26 cellular contexts compared by ENCODE assay signal in genomic region chr5:158552241-158552640, GRCh38.
A peak's percentile ranks its signal among the peaks of the same experiment; 100 is the strongest.
DNase-seq lines count a peak whose midpoint lies in the region; ATAC-seq and TF ChIP-seq lines count a peak whose summit lies in the region.
"Had no signal": no experiment of that assay in that cellular context is flagged by ENCODE, and none has a peak within 500 bp of the region (broad histone marks: within the 10 kb centered on the region; RNA-seq: fewer than 3 reads in every experiment).

No MANE protein-coding gene starts in this region.

- DNase-seq in breast epithelium (ENCODE audit: low spot score in 2 of 2) (no peak), MCF 10A (ENCODE audit: unreplicated experiment) (no peak), heart left ventricle (no peak), psoas muscle (no peak), uterus (peak in 1 of 2 donors; percentile 19), LoVo (ENCODE audit: low spot score) (no peak)
- DNase-seq: ACHN; Caco-2; CD4-positive, alpha-beta memory T cell; DMS 273 treated with DMSO at 0.1 percent for 48 hours; GOT3; HCEC 1CT; KG1; MV-4-11; NCI-H1105 treated with DMSO at 0.1 percent for 48 hours; NCI-H2029 treated with DMSO at 0.1 percent for 48 hours; NCI-H226; NCI-H510A treated with DMSO at 0.1 percent for 48 hours; NCI-H774; NK-92 treated with Interleukin-12 subunit alpha and Interleukin-12 subunit beta, amount 100 ng/mL, for 24 hours; SJCRH30 had no signal

- BruUV-seq in MCF 10A (replicated peaks; lab: Mats Ljungman, UMichigan): no TSS peak

- H3K36me3 Mint-ChIP-seq in MCF 10A (ENCODE audit: insufficient read depth, unreplicated experiment): no peaks in the 10 kb centered on the region
- H3K36me3 Mint-ChIP-seq: CD4-positive, alpha-beta memory T cell had no signal

- H3K4me3 Mint-ChIP-seq in MCF 10A (ENCODE audit: unreplicated experiment): no peak overlapping the region
- H3K4me3 Mint-ChIP-seq: CD4-positive, alpha-beta memory T cell had no signal

- CTCF ChIA-PET in MCF 10A (lab: Yijun Ruan, JAX): interaction anchor here (0.6 kb wide), 3 partner anchors 18 to 349 kb away, joined by 3 to 4 read pairs (median 3); no protein-coding TSS in a partner anchor

- H3K9me3 Mint-ChIP-seq in MCF 10A (ENCODE audit: unreplicated experiment): peaks cover 7% of the 10 kb centered on the region

- no peaks in the 10 kb centered on the region for H3K4me1 ChIP-seq in breast epithelium
- peaks cover 0 to 23% (median 0%) of the 10 kb centered on the region in 12 donors for H3K4me1 ChIP-seq in heart left ventricle
- H3K4me1 ChIP-seq in psoas muscle: no peaks in the 10 kb centered on the region
- H3K4me1 ChIP-seq in uterus: peaks cover 0 to 8% of the 10 kb centered on the region in 2 donors
- H3K4me1 ChIP-seq: Caco-2 had no signal

- no peak overlapping the region for H3K27ac Mint-ChIP-seq in MCF 10A (ENCODE audit: low read depth, unreplicated experiment)
- H3K27ac Mint-ChIP-seq: CD4-positive, alpha-beta memory T cell had no signal

- no peak overlapping the region for H3K4me3 ChIP-seq in breast epithelium
- H3K4me3 ChIP-seq in heart left ventricle: no peak overlapping the region
- no peak overlapping the region for H3K4me3 ChIP-seq in psoas muscle
- H3K4me3 ChIP-seq in uterus: no peak overlapping the region
- H3K4me3 ChIP-seq: BLaER1, SJCRH30 had no signal

- H3K36me3 ChIP-seq in breast epithelium (no peaks in the 10 kb centered on the region), heart left ventricle (no peaks in the 10 kb centered on the region), psoas muscle (ENCODE audit: insufficient read depth in 1 of 2, low read depth in 1 of 2) (no peaks in the 10 kb centered on the region), uterus (no peaks in the 10 kb centered on the region)
- H3K36me3 ChIP-seq: SJCRH30 had no signal

- TF ChIP-seq POLR2A in breast epithelium (IDR thresholded peaks at IDR 0.05) (no peak), heart left ventricle (IDR thresholded peaks at IDR 0.05) (no peak), uterus (IDR thresholded peaks at IDR 0.05) (no peak)

- H3K27me3 ChIP-seq in breast epithelium (no peaks in the 10 kb centered on the region), heart left ventricle (no peaks in the 10 kb centered on the region), psoas muscle (ENCODE audit: insufficient read depth in 3 of 3, low read length in 2 of 3) (peaks cover 0 to 1% (median 0%) of the 10 kb centered on the region in 3 donors), uterus (no peaks in the 10 kb centered on the region)
- H3K27me3 ChIP-seq: BLaER1, SJCRH30 had no signal

- ATAC-seq in heart left ventricle (peak; percentile 31 to 88 (median 65)), psoas muscle (peak in 3 of 4 donors; percentile 55 to 82 (median 74)), HG02885 (IDR thresholded peaks at IDR 0.05; ENCODE audit: poor library complexity, unreplicated experiment) (no peak), HG03521 (IDR thresholded peaks at IDR 0.05; ENCODE audit: unreplicated experiment) (no peak)
- ATAC-seq: Panc1 had no signal

- POLR2A ChIA-PET in MCF 10A (lab: Yijun Ruan, JAX): no interaction called here

- intact Hi-C loops in breast epithelium (cut with DNase I; ENCODE audit: low total_unique reads) (no loop called here), MCF 10A (cut with micrococcal nuclease) (no loop called here), heart left ventricle (cut with DNase I) (no loop called here), psoas muscle (cut with DNase I) (no loop called here), uterus (cut with DNase I; ENCODE audit: low total_unique reads) (no loop called here)

- TF ChIP-seq CTCF in breast epithelium (IDR thresholded peaks at IDR 0.05) (no peak), MCF 10A (IDR thresholded peaks at IDR 0.05; ENCODE audit: unreplicated experiment) (no peak), heart left ventricle (IDR thresholded peaks at IDR 0.05) (no peak), psoas muscle (IDR thresholded peaks at IDR 0.05) (no peak), uterus (IDR thresholded peaks at IDR 0.05) (no peak)

- WGBS in heart left ventricle, 4 donors: 62 to 65% (median 65%) methylated on average over 4 of the region's 4 CpGs
- WGBS in psoas muscle, 3 donors: 35 to 51% (median 36%) methylated on average over 4 of the region's 4 CpGs

- H3K27me3 Mint-ChIP-seq in MCF 10A (ENCODE audit: insufficient read depth, unreplicated experiment): no peaks in the 10 kb centered on the region

- peak overlapping the region; percentile 52 to 67 for H3K27ac ChIP-seq in breast epithelium
- H3K27ac ChIP-seq in heart left ventricle: peak overlapping the region in 9 of 12 donors; percentile 9 to 83 (median 61)
- H3K27ac ChIP-seq in psoas muscle: no peak overlapping the region
- peak overlapping the region; percentile 31 to 47 for H3K27ac ChIP-seq in uterus
- H3K27ac ChIP-seq: 22Rv1, BLaER1, SJCRH30 had no signal

- no peaks in the 10 kb centered on the region for H3K9me3 ChIP-seq in breast epithelium
- H3K9me3 ChIP-seq in heart left ventricle: peaks cover 0 to 14% (median 0%) of the 10 kb centered on the region in 12 donors
- H3K9me3 ChIP-seq in psoas muscle: peaks cover 2% of the 10 kb centered on the region
- H3K9me3 ChIP-seq in uterus: no peaks in the 10 kb centered on the region
- H3K9me3 ChIP-seq: Caco-2 had no signal

- no peaks in the 10 kb centered on the region for H3K4me1 Mint-ChIP-seq in MCF 10A (ENCODE audit: insufficient read depth, unreplicated experiment)
- H3K4me1 Mint-ChIP-seq: CD4-positive, alpha-beta memory T cell had no signal

Comparison
In these comparisons a context has a peak if more than half of its experiments do, and no peak if none do; other contexts are left out.
1. ATAC-seq: peak in heart left ventricle (4 of 4) and psoas muscle (3 of 4); none in HG02885 (single experiment) and HG03521 (single experiment).